23 cellular contexts compared by ENCODE assay signal in genomic region chr6:70985151-70985550, GRCh38. TPM values are rescaled to one million over a fixed set of nuclear protein-coding genes. Genes with fewer than 3 reads are reported as not detected.
DNase-seq lines count a peak whose midpoint lies in the region; FAIRE-seq and TF ChIP-seq lines count a peak whose summit lies in the region.
"Had no signal": no experiment of that assay in that cellular context is flagged by ENCODE, and none has a peak within 500 bp of the region (broad histone marks: within the 10 kb centered on the region; RNA-seq: fewer than 3 reads in every experiment).

No MANE protein-coding gene starts in this region.

- DNase-seq in AML-193 (lab: John Stamatoyannopoulos, UW) (peak; percentile 65 to 72), KBM-7 (peak; percentile 75), NOMO-1 treated with DMSO at 0.1 percent for 48 hours (lab: John Stamatoyannopoulos, UW; ENCODE audit: unreplicated experiment) (peak; percentile 53), UCSD-AML1 (lab: John Stamatoyannopoulos, UW; ENCODE audit: unreplicated experiment) (peak; percentile 17), dorsolateral prefrontal cortex (no peak), pons (ENCODE audit: low spot score) (no peak), adrenal gland (no peak), GM12892 (ENCODE audit: insufficient read length) (no peak)
- DNase-seq: DMS153, EL, HFFc6, Karpas-422, MM.1S, NCI-H1417 treated with DMSO at 0.1 percent for 48 hours, NCI-H2029, NCI-H2171 treated with DMSO at 0.1 percent for 48 hours, NCI-H446 treated with DMSO at 0.1 percent for 48 hours, NCI-H774, Right ventricle myocardium superior had no signal

- 60 to 75% (median 70%) methylated on average over 4 of the region's 4 CpGs for WGBS in adrenal gland, 4 donors

- H3K27me3 ChIP-seq in dorsolateral prefrontal cortex (no peaks in the 10 kb centered on the region), adrenal gland (no peaks in the 10 kb centered on the region)
- H3K27me3 ChIP-seq: BLaER1 treated with 17β-estradiol and CSF1 and Interleukin-3, amounts not matched to agents 10 nM and 100 nM had no signal

- TF ChIP-seq CTCF in dorsolateral prefrontal cortex (IDR thresholded peaks at IDR 0.05 in 54 of 56, conservative IDR thresholded peaks at IDR 0.05 in 2 of 56; ENCODE audit: low read depth in 1 of 56, partially characterized antibody in 56 of 56) (no peak), adrenal gland (IDR thresholded peaks at IDR 0.05) (no peak)

- intact Hi-C loops in dorsolateral prefrontal cortex (cut with DNase I) (no loop called here), adrenal gland (cut with DNase I) (no loop called here)

- H3K4me3 ChIP-seq in dorsolateral prefrontal cortex (no peak overlapping the region), adrenal gland (no peak overlapping the region)

- H3K36me3 ChIP-seq in adrenal gland (replicated peaks in 1 of 2), result no peaks in the 10 kb centered on the region
- H3K36me3 ChIP-seq: BLaER1 treated with 17β-estradiol and CSF1 and Interleukin-3, amounts not matched to agents 10 nM and 100 nM had no signal

- no peaks in the 10 kb centered on the region for H3K4me1 ChIP-seq in adrenal gland (replicated peaks in 1 of 2)

- H3K9me3 ChIP-seq in adrenal gland (replicated peaks in 1 of 3), result no peaks in the 10 kb centered on the region

- no peak for FAIRE-seq in GM12892 (lab: Jason Lieb, UNC)
- FAIRE-seq: H54, RCC 7860 had no signal

- H3K27ac ChIP-seq in dorsolateral prefrontal cortex, result no peak overlapping the region
- H3K27ac ChIP-seq in adrenal gland, result no peak overlapping the region

- in situ Hi-C loops in KBM-7 (cut with MboI; ENCODE audit: low pct_unique_long_range_greater_than_20kb, low sequenced_read_pairs), result no loop called here

- no peak for TF ChIP-seq POLR2A in adrenal gland (IDR thresholded peaks at IDR 0.05)
- no peak for TF ChIP-seq POLR2A in GM12892 (IDR thresholded peaks at IDR 0.05; ENCODE audit: low read depth, low read length)

RNA-seq across cellular contexts. Expression of gene B3GAT2, which starts 28.3 kb away (rescaled TPM):
- total RNA-seq in dorsolateral prefrontal cortex (10 to 100 TPM in 111 of 120 experiments, 1 to 10 TPM in 9; 5.9 to 44.4 (median 16.6) TPM), adrenal gland (under 1 TPM in 2 of 8 donors, not detected in 6; 0.04 to 0.14 TPM)
- polyA plus RNA-seq in adrenal gland, result under 1 TPM; 0.02 to 0.08 (median 0.03) TPM
- polyA plus RNA-seq in GM12892 (2012; ENCODE audit: missing spikeins), result 0.25 TPM
- total RNA-seq: A172, HFFc6, Right ventricle myocardium superior had no signal

Comparison
In these comparisons a context has a peak if more than half of its experiments do, and no peak if none do; other contexts are left out.
1. DNase-seq: peak in AML-193 (2 of 2), KBM-7 (single experiment), NOMO-1 treated with DMSO at 0.1 percent for 48 hours (single experiment) and UCSD-AML1 (single experiment); none in dorsolateral prefrontal cortex (0 of 10), pons (single experiment), adrenal gland (0 of 7) and GM12892 (single experiment).
2. RNA of gene B3GAT2, which starts 28.3 kb away (total RNA-seq): 5.9 to 44.4 TPM in dorsolateral prefrontal cortex; 0.04 to 0.14 TPM in adrenal gland; every median in the first group is over 4 times any median in the second.